38 cellular contexts compared by ENCODE assay signal in the genomic region with DNA sequence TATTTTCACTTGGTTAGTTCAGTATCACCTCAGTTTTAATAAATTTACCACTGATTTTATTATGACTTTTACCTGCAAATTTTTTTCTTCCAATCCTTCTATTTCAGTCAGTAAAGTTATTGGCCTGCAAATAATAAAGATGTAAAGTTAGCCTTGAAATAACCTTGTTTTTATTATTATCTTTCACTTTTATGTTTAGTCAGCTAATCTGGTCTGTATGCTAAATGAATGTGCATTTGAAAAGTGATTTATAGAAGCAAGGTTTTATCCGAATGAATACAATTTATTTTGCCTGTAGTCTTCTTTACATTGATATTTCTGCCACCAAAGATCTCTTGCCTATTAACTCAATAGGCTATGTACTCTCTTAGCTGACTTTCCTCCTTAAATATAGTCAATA.
"Had no signal": no experiment of that assay in that cellular context is flagged by ENCODE, and none has a peak within 500 bp of the region (broad histone marks: within the 10 kb centered on the region; RNA-seq: fewer than 3 reads in every experiment).

No MANE protein-coding gene starts in this region.

- H3K9me3 Mint-ChIP-seq: activated B cell treated with CpG ODN at 0.5 μM for 24 hours; activated CD8-positive, alpha-beta T cell treated with anti-CD3 and anti-CD28 coated beads for 36 hours; activated naive CD4-positive, alpha-beta T cell treated with anti-CD3 and anti-CD28 coated beads, Interleukin-2, amount 50 U/mL, for 24 hours; activated T-cell treated with anti-CD3 and anti-CD28 coated beads, Interleukin-2, amount 50 U/mL, for 4 hours had no signal

- DNase-seq: activated B cell treated with CpG ODN at 0.5 μM for 24 hours; activated CD4-positive, alpha-beta memory T cell treated with anti-CD3 and anti-CD28 coated beads for 36 hours; activated CD4-positive, alpha-beta T cell treated with anti-CD3 and anti-CD28 coated beads for 4 hours; activated CD4-positive, alpha-beta T cell treated with anti-CD3 and anti-CD28 coated beads, Interleukin-2, amount 10 ng/mL, durations not matched to agents 24 days and 14 days; activated CD4-positive, alpha-beta T cell treated with anti-CD3 and anti-CD28 coated beads, Interleukin-2, amount 50 U/mL, for 1 hour; activated CD4-positive, alpha-beta T cell treated with anti-CD3 and anti-CD28 coated beads, Interleukin-2, amount 50 U/mL, for 4 hours; activated CD4-positive, CD25-positive, alpha-beta regulatory T cell treated with anti-CD3 and anti-CD28 coated beads, Interleukin-2, amount 50 U/mL, for 72 hours; activated CD8-positive, alpha-beta memory T cell treated with anti-CD3 and anti-CD28 coated beads, Interleukin-2, amount 50 U/mL, for 4 hours; activated CD8-positive, alpha-beta T cell treated with anti-CD3 and anti-CD28 coated beads for 36 hours; activated effector memory CD4-positive, alpha-beta T cell treated with anti-CD3 and anti-CD28 coated beads, Interleukin-2, amount 50 U/mL, for 16 hours; activated gamma-delta T cell treated with Interleukin-2 at 50 U/mL for 16 hours; activated naive CD4-positive, alpha-beta T cell; activated naive CD4-positive, alpha-beta T cell treated with anti-CD3 and anti-CD28 coated beads, Interleukin-2, amount 10 ng/mL, durations not matched to agents 7 days and 5 days; activated naive CD8-positive, alpha-beta T cell treated with anti-CD3 and anti-CD28 coated beads, Interleukin-2, amount 10 ng/mL, durations not matched to agents 7 days and 5 days; activated naive CD8-positive, alpha-beta T cell treated with anti-CD3 and anti-CD28 coated beads, Interleukin-2, amount 50 U/mL, for 24 hours; activated T-cell treated with anti-CD3 and anti-CD28 coated beads for 4 hours; activated T-cell treated with anti-CD3 and anti-CD28 coated beads, Interleukin-2, amount 50 U/mL, for 1 hour; activated T-cell treated with anti-CD3 and anti-CD28 coated beads, Interleukin-2, amount 50 U/mL, for 4 hours; activated T-cell treated with anti-CD3 and anti-CD28 coated beads, Interleukin-2, amount 50 U/mL, for 72 hours; amygdala; anterior cingulate cortex; caudate nucleus; cerebellar nuclear complex; T-helper 2 cell; T-helper 9 cell had no signal

- H3K27ac ChIP-seq: ascending aorta, cardiac muscle cell, VCaP had no signal

- H3K4me1 Mint-ChIP-seq: activated B cell treated with CpG ODN at 0.5 μM for 24 hours; activated CD4-positive, alpha-beta T cell treated with anti-CD3 and anti-CD28 coated beads, Interleukin-2, amount 10 ng/mL, durations not matched to agents 24 days and 14 days; activated naive CD4-positive, alpha-beta T cell treated with anti-CD3 and anti-CD28 coated beads, Interleukin-2, amount 10 ng/mL, durations not matched to agents 7 days and 5 days; activated naive CD4-positive, alpha-beta T cell treated with anti-CD3 and anti-CD28 coated beads, Interleukin-2, amount 50 U/mL, for 24 hours; activated naive CD8-positive, alpha-beta T cell treated with anti-CD3 and anti-CD28 coated beads, Interleukin-2, amount 10 ng/mL, durations not matched to agents 7 days and 5 days; activated naive CD8-positive, alpha-beta T cell treated with anti-CD3 and anti-CD28 coated beads, Interleukin-2, amount 50 U/mL, for 24 hours; activated T-helper 17 cell treated with anti-CD3 and anti-CD28 coated beads, Interleukin-2, amount 50 U/mL, for 72 hours; brain; central memory CD8-positive, alpha-beta T cell had no signal

- H3K4me3 Mint-ChIP-seq: activated B cell treated with CpG ODN at 0.5 μM for 24 hours; activated CD4-positive, alpha-beta memory T cell treated with anti-CD3 and anti-CD28 coated beads for 36 hours; activated CD4-positive, alpha-beta T cell treated with anti-CD3 and anti-CD28 coated beads, Interleukin-2, amount 10 ng/mL, durations not matched to agents 24 days and 14 days; activated CD8-positive, alpha-beta T cell treated with anti-CD3 and anti-CD28 coated beads for 36 hours; activated naive CD4-positive, alpha-beta T cell treated with anti-CD3 and anti-CD28 coated beads, Interleukin-2, amount 10 ng/mL, durations not matched to agents 7 days and 5 days; activated naive CD4-positive, alpha-beta T cell treated with anti-CD3 and anti-CD28 coated beads, Interleukin-2, amount 50 U/mL, for 24 hours; activated naive CD8-positive, alpha-beta T cell; activated naive CD8-positive, alpha-beta T cell treated with anti-CD3 and anti-CD28 coated beads, Interleukin-2, amount 10 ng/mL, durations not matched to agents 7 days and 5 days; activated naive CD8-positive, alpha-beta T cell treated with anti-CD3 and anti-CD28 coated beads, Interleukin-2, amount 50 U/mL, for 24 hours; activated T-cell treated with anti-CD3 and anti-CD28 coated beads, Interleukin-2, amount 50 U/mL, for 4 hours; activated T-cell treated with anti-CD3 and anti-CD28 coated beads, Interleukin-2, amount 50 U/mL, for 72 hours; activated T-helper 1 cell treated with anti-CD3 and anti-CD28 coated beads, Interleukin-12 subunit alpha, Interleukin-12 subunit beta, Interleukin-2, Interleukin-4 antibody, amounts not matched to agents 30 ng/mL and 10 ng/mL and 1 ng/mL, durations not matched to agents 14 hours and 24 hours and 36 hours; activated T-helper 17 cell treated with anti-CD3 and anti-CD28 coated beads, Interleukin-2, amount 50 U/mL, for 72 hours; brain; central memory CD8-positive, alpha-beta T cell; T-helper 1 cell treated with Interleukin-12 subunit alpha and Interleukin-12 subunit beta and Interleukin-4 antibody, amounts not matched to agents 30 μg/mL and 1 μg/mL, for 36 hours; T-helper 2 cell treated with Interferon-gamma antibody and Interleukin-4, amounts not matched to agents 5 μg/mL and 100 μg/mL, for 36 hours had no signal

- H3K4me1 ChIP-seq: ascending aorta had no signal

- FAIRE-seq: bronchial epithelial cell, TTC549 had no signal

- H3K27me3 ChIP-seq: ascending aorta, cardiac muscle cell had no signal

- H3K36me3 Mint-ChIP-seq: activated CD4-positive, alpha-beta memory T cell treated with anti-CD3 and anti-CD28 coated beads for 36 hours; activated naive CD4-positive, alpha-beta T cell treated with anti-CD3 and anti-CD28 coated beads, Interleukin-2, amount 10 ng/mL, durations not matched to agents 7 days and 5 days; activated naive CD4-positive, alpha-beta T cell treated with anti-CD3 and anti-CD28 coated beads, Interleukin-2, amount 50 U/mL, for 24 hours; activated naive CD8-positive, alpha-beta T cell; activated naive CD8-positive, alpha-beta T cell treated with anti-CD3 and anti-CD28 coated beads, Interleukin-2, amount 10 ng/mL, durations not matched to agents 7 days and 5 days; brain had no signal

- H3K4me3 ChIP-seq: ascending aorta, cardiac muscle cell had no signal

- H3K36me3 ChIP-seq: ascending aorta, cardiac muscle cell had no signal

- ATAC-seq: activated CD8-positive, alpha-beta T cell treated with anti-CD3 and anti-CD28 coated beads for 36 hours; activated naive CD8-positive, alpha-beta T cell treated with anti-CD3 and anti-CD28 coated beads, Interleukin-2, amount 50 U/mL, for 24 hours; activated T-cell treated with anti-CD3 and anti-CD28 coated beads, Interleukin-2, amount 50 U/mL, for 4 hours; activated T-cell treated with anti-CD3 and anti-CD28 coated beads, Interleukin-2, amount 50 U/mL, for 72 hours; activated T-helper 17 cell treated with anti-CD3 and anti-CD28 coated beads, Interleukin-2, amount 50 U/mL, for 72 hours had no signal

- H3K27me3 Mint-ChIP-seq: activated B cell treated with CpG ODN at 0.5 μM for 24 hours; activated CD4-positive, alpha-beta memory T cell treated with anti-CD3 and anti-CD28 coated beads for 36 hours; activated CD4-positive, alpha-beta T cell treated with anti-CD3 and anti-CD28 coated beads, Interleukin-2, amount 10 ng/mL, durations not matched to agents 24 days and 14 days; activated CD8-positive, alpha-beta T cell treated with anti-CD3 and anti-CD28 coated beads for 36 hours; activated naive CD4-positive, alpha-beta T cell treated with anti-CD3 and anti-CD28 coated beads, Interleukin-2, amount 10 ng/mL, durations not matched to agents 7 days and 5 days; activated naive CD4-positive, alpha-beta T cell treated with anti-CD3 and anti-CD28 coated beads, Interleukin-2, amount 50 U/mL, for 24 hours; activated naive CD8-positive, alpha-beta T cell; activated naive CD8-positive, alpha-beta T cell treated with anti-CD3 and anti-CD28 coated beads, Interleukin-2, amount 10 ng/mL, durations not matched to agents 7 days and 5 days; activated naive CD8-positive, alpha-beta T cell treated with anti-CD3 and anti-CD28 coated beads, Interleukin-2, amount 50 U/mL, for 24 hours; activated T-helper 17 cell treated with anti-CD3 and anti-CD28 coated beads, Interleukin-2, amount 50 U/mL, for 72 hours; central memory CD8-positive, alpha-beta T cell had no signal

- H3K27ac Mint-ChIP-seq: activated B cell treated with CpG ODN at 0.5 μM for 24 hours; activated CD4-positive, alpha-beta memory T cell treated with anti-CD3 and anti-CD28 coated beads for 36 hours; activated CD4-positive, alpha-beta T cell treated with anti-CD3 and anti-CD28 coated beads, Interleukin-2, amount 10 ng/mL, durations not matched to agents 24 days and 14 days; activated CD8-positive, alpha-beta T cell treated with anti-CD3 and anti-CD28 coated beads for 36 hours; activated naive CD4-positive, alpha-beta T cell treated with anti-CD3 and anti-CD28 coated beads, Interleukin-2, amount 10 ng/mL, durations not matched to agents 7 days and 5 days; activated naive CD4-positive, alpha-beta T cell treated with anti-CD3 and anti-CD28 coated beads, Interleukin-2, amount 50 U/mL, for 24 hours; activated naive CD8-positive, alpha-beta T cell; activated naive CD8-positive, alpha-beta T cell treated with anti-CD3 and anti-CD28 coated beads, Interleukin-2, amount 10 ng/mL, durations not matched to agents 7 days and 5 days; activated naive CD8-positive, alpha-beta T cell treated with anti-CD3 and anti-CD28 coated beads, Interleukin-2, amount 50 U/mL, for 24 hours; activated T-cell treated with anti-CD3 and anti-CD28 coated beads, Interleukin-2, amount 50 U/mL, for 72 hours; activated T-helper 1 cell treated with anti-CD3 and anti-CD28 coated beads, Interleukin-12 subunit alpha, Interleukin-12 subunit beta, Interleukin-2, Interleukin-4 antibody, amounts not matched to agents 30 ng/mL and 10 ng/mL and 1 ng/mL, durations not matched to agents 14 hours and 24 hours and 36 hours; activated T-helper 17 cell treated with anti-CD3 and anti-CD28 coated beads, Interleukin-2, amount 50 U/mL, for 72 hours; brain; T-helper 1 cell treated with Interleukin-12 subunit alpha and Interleukin-12 subunit beta and Interleukin-4 antibody, amounts not matched to agents 30 μg/mL and 1 μg/mL, for 36 hours; T-helper 2 cell treated with Interferon-gamma antibody and Interleukin-4, amounts not matched to agents 5 μg/mL and 100 μg/mL, for 36 hours had no signal

- H3K9me3 ChIP-seq: ascending aorta had no signal
